7 cellular contexts compared by ENCODE assay signal in genomic region chr2:116949249-116949648, GRCh38.
"Had no signal": no experiment of that assay in that cellular context is flagged by ENCODE, and none has a peak within 500 bp of the region (broad histone marks: within the 10 kb centered on the region; RNA-seq: fewer than 3 reads in every experiment).

No MANE protein-coding gene starts in this region.

- H3K9ac ChIP-seq: KMS-11 had no signal

- FAIRE-seq: HTR-8/SVneo had no signal

- DNase-seq: IMR-90, Karpas-422, KBM-7, KG1 had no signal

- H3K27ac ChIP-seq: HL-60, KMS-11 had no signal

- H3K4me2 ChIP-seq: KMS-11 had no signal
